In the genomic region with DNA sequence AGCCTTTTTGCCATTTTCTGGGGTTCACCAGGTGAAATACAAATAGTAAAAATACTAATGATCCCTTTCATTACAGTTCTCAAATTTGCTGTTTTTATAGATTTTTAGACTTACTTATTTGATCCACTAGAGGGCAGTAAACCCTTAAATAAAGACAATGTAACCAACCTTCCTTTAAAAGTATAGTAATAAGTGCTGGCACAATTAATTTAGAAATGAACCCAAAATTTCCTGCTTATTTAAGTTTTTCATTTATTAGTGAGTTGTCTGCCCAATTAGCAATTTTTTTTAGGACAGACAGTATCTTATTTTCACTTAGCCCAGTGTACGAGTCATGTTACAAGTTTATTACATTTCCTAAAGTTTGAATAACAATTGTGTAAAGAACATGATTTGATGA, we compare ENCODE assay signal across 8 cellular contexts. TPM values are rescaled to one million over a fixed set of nuclear protein-coding genes. Genes with fewer than 3 reads are reported as not detected.
DNase-seq lines count a peak whose midpoint lies in the region; ATAC-seq and TF ChIP-seq lines count a peak whose summit lies in the region.

No MANE protein-coding gene starts in this region.

- DNase-seq in SHP77 (lab: John Stamatoyannopoulos, UW) (peak; percentile 4 to 41), SHP77 treated with DMSO at 0.1 percent for 48 hours (lab: John Stamatoyannopoulos, UW) (no peak), NCI-H2196 (lab: John Stamatoyannopoulos, UW; ENCODE audit: unreplicated experiment) (peak; percentile 59), mammary epithelial cell (peak; percentile 6), HPDE6-E6E7 (ENCODE audit: extremely low spot score) (no peak)
- DNase-seq in naive thymus-derived CD4-positive, alpha-beta T cell, result peak in 6 of 9 donors; percentile 19 to 60 (median 48)

- H3K4me1 Mint-ChIP-seq in naive thymus-derived CD4-positive, alpha-beta T cell, result peaks cover 20 to 58% (median 31%) of the 10 kb centered on the region in 7 donors

- BruUV-seq in mammary epithelial cell (replicated peaks; lab: Mats Ljungman, UMichigan), result no TSS peak

- peak overlapping the region in 4 of 10 donors; percentile 5 to 49 (median 20) for H3K4me3 Mint-ChIP-seq in naive thymus-derived CD4-positive, alpha-beta T cell

- no peak overlapping the region for H2AFZ ChIP-seq in mammary epithelial cell (ENCODE audit: low read depth, low read length)

- ATAC-seq in naive thymus-derived CD4-positive, alpha-beta T cell, result no peak
- ATAC-seq in GM21526 (IDR thresholded peaks at IDR 0.05; ENCODE audit: low FRiP score, unreplicated experiment) (no peak), GM19351 (IDR thresholded peaks at IDR 0.05; ENCODE audit: unreplicated experiment) (no peak)

- H3K9me3 Mint-ChIP-seq in naive thymus-derived CD4-positive, alpha-beta T cell, result peaks cover 0 to under 1% (median 0%) of the 10 kb centered on the region in 11 donors

- dilution Hi-C loops in mammary epithelial cell (cut with HindIII; ENCODE audit: low sequenced_read_pairs), result no loop called here

- CTCF ChIA-PET in mammary epithelial cell (lab: Charles Lee; ENCODE audit: low non-redundant PET), result no interaction called here
- CTCF ChIA-PET in naive thymus-derived CD4-positive, alpha-beta T cell (lab: Charles Lee), result interaction anchor here (0.9 to 2.8 kb wide), 6 partner anchors 83 to 344 kb away, joined by 4 to 27 read pairs (median 10); no protein-coding TSS in a partner anchor

- H3K9me3 ChIP-seq in mammary epithelial cell (replicated peaks; ENCODE audit: insufficient read depth, low read length), result no peaks in the 10 kb centered on the region
- no peaks in the 10 kb centered on the region for H3K9me3 ChIP-seq in naive thymus-derived CD4-positive, alpha-beta T cell (ENCODE audit: control insufficient read depth in 2 of 3, low read length in 3 of 3)

- H3K4me2 ChIP-seq in mammary epithelial cell (ENCODE audit: insufficient read depth, low read depth, low read length), result no peak overlapping the region

- peaks cover 0 to 3% (median under 1%) of the 10 kb centered on the region in 5 donors for H3K36me3 Mint-ChIP-seq in naive thymus-derived CD4-positive, alpha-beta T cell

- H4K20me1 ChIP-seq in mammary epithelial cell (ENCODE audit: insufficient read depth, low read length), result no peaks in the 10 kb centered on the region

- no peak overlapping the region for H3K27ac ChIP-seq in mammary epithelial cell (ENCODE audit: insufficient read depth, low read depth, low read length)
- H3K27ac ChIP-seq in naive thymus-derived CD4-positive, alpha-beta T cell (ENCODE audit: low read depth, low read length), result no peak overlapping the region

- peak; percentile 34 to 53 for TF ChIP-seq CTCF in mammary epithelial cell (conservative IDR thresholded peaks at IDR 0.05 in 1 of 2, IDR thresholded peaks at IDR 0.05 in 1 of 2; ENCODE audit: extremely low read depth in 1 of 2, insufficient read depth in 1 of 2, low read depth in 1 of 2, low read length in 2 of 2)

- 92% methylated on average over 1 of the region's 1 CpG for WGBS in mammary epithelial cell (ENCODE audit: low coverage, missing lambda C conversion rate)

- H3K36me3 ChIP-seq in mammary epithelial cell (ENCODE audit: insufficient read depth, low read length), result no peaks in the 10 kb centered on the region
- no peaks in the 10 kb centered on the region for H3K36me3 ChIP-seq in naive thymus-derived CD4-positive, alpha-beta T cell (ENCODE audit: control insufficient read depth in 2 of 3, insufficient read depth in 3 of 3, low read length in 3 of 3)

- peaks cover 6% of the 10 kb centered on the region for H3K4me1 ChIP-seq in mammary epithelial cell (ENCODE audit: insufficient read depth, low read length)
- H3K4me1 ChIP-seq in naive thymus-derived CD4-positive, alpha-beta T cell (ENCODE audit: control insufficient read depth in 2 of 2, insufficient read depth in 2 of 2, low read length in 2 of 2), result peaks cover 6 to 18% of the 10 kb centered on the region in 2 donors

- in situ Hi-C loops in mammary epithelial cell (cut with MboI; ENCODE audit: low sequenced_read_pairs in 2 of 2), result loop anchor here (10.0 to 25.0 kb wide), 3 partner anchors 259 to 906 kb away; no protein-coding TSS in a partner anchor

- peak overlapping the region in 1 of 3 experiments; percentile 11 for H3K4me3 ChIP-seq in mammary epithelial cell (replicated peaks in 1 of 3; ENCODE audit: insufficient read depth in 1 of 3, low read depth in 2 of 3, low read length in 3 of 3)
- no peak overlapping the region for H3K4me3 ChIP-seq in naive thymus-derived CD4-positive, alpha-beta T cell (ENCODE audit: low read length)

- intact Hi-C loops in mammary epithelial cell (cut with micrococcal nuclease), result loop anchor here (1.0 to 10.0 kb wide), 3 partner anchors 344 to 910 kb away; a partner anchor contains a TSS
- intact Hi-C loops in naive thymus-derived CD4-positive, alpha-beta T cell (cut with micrococcal nuclease), result loop anchor here (1.0 to 5.0 kb wide), 6 partner anchors 21 to 910 kb away; no protein-coding TSS in a partner anchor

- no peaks in the 10 kb centered on the region for H3K27me3 ChIP-seq in mammary epithelial cell (ENCODE audit: insufficient read depth, low read length)
- no peaks in the 10 kb centered on the region for H3K27me3 ChIP-seq in naive thymus-derived CD4-positive, alpha-beta T cell (ENCODE audit: control insufficient read depth in 2 of 2, insufficient read depth in 2 of 2, low read length in 2 of 2)

- H3K9ac ChIP-seq in mammary epithelial cell (ENCODE audit: insufficient read depth, low read length), result no peak overlapping the region

- POLR2A ChIA-PET in naive thymus-derived CD4-positive, alpha-beta T cell (lab: Charles Lee), result interaction anchor here (0.6 to 0.8 kb wide), 2 partner anchors 251 to 278 kb away, joined by 3 read pairs; a partner anchor contains a TSS

- peaks cover 56% of the 10 kb centered on the region for H3K79me2 ChIP-seq in mammary epithelial cell (ENCODE audit: insufficient read depth, low read length)

- H3K27me3 Mint-ChIP-seq in naive thymus-derived CD4-positive, alpha-beta T cell, result no peaks in the 10 kb centered on the region

- peak overlapping the region in 6 of 9 donors; percentile 27 to 70 (median 56) for H3K27ac Mint-ChIP-seq in naive thymus-derived CD4-positive, alpha-beta T cell

RNA-seq across cellular contexts. Expression of a gene that starts 4.7 kb away (rescaled TPM):
- total RNA-seq in mammary epithelial cell, result 10 to 100 TPM in 1 of 2 donors, 1 to 10 TPM in 1; 1.3 to 10.5 TPM
- 12.7 TPM for polyA plus RNA-seq in mammary epithelial cell
- 0.57 TPM for polyA minus RNA-seq in mammary epithelial cell
- total RNA-seq in naive thymus-derived CD4-positive, alpha-beta T cell, result 10 to 100 TPM in 1 of 5 experiments, 1 to 10 TPM in 2, under 1 TPM in 2; 0.57 to 12.7 (median 1.1) TPM
- 1 to 10 TPM in 1 of 2 donors, under 1 TPM in 1; 0.25 to 1.3 TPM for polyA plus RNA-seq in naive thymus-derived CD4-positive, alpha-beta T cell

RNA-seq across cellular contexts. Expression of a gene that starts 6.0 kb away (rescaled TPM):
- 10 to 100 TPM; 25.5 to 31.8 TPM for total RNA-seq in mammary epithelial cell
- 30.9 TPM for polyA plus RNA-seq in mammary epithelial cell
- polyA minus RNA-seq in mammary epithelial cell, result 40.5 TPM
- total RNA-seq in naive thymus-derived CD4-positive, alpha-beta T cell, result 10 to 100 TPM; 19.9 to 42.3 (median 31.8) TPM
- polyA plus RNA-seq in naive thymus-derived CD4-positive, alpha-beta T cell, result 10 to 100 TPM; 28.3 to 34.4 TPM

Comparison
In these comparisons a context has a peak if more than half of its experiments do, and no peak if none do; other contexts are left out.
1. DNase-seq: peak in SHP77 (2 of 2), NCI-H2196 (single experiment), mammary epithelial cell (single experiment) and naive thymus-derived CD4-positive, alpha-beta T cell (6 of 9); none in SHP77 treated with DMSO at 0.1 percent for 48 hours (single experiment) and HPDE6-E6E7 (single experiment).